Comparison of ENCODE assay signal across 10 cellular contexts in the genomic region with DNA sequence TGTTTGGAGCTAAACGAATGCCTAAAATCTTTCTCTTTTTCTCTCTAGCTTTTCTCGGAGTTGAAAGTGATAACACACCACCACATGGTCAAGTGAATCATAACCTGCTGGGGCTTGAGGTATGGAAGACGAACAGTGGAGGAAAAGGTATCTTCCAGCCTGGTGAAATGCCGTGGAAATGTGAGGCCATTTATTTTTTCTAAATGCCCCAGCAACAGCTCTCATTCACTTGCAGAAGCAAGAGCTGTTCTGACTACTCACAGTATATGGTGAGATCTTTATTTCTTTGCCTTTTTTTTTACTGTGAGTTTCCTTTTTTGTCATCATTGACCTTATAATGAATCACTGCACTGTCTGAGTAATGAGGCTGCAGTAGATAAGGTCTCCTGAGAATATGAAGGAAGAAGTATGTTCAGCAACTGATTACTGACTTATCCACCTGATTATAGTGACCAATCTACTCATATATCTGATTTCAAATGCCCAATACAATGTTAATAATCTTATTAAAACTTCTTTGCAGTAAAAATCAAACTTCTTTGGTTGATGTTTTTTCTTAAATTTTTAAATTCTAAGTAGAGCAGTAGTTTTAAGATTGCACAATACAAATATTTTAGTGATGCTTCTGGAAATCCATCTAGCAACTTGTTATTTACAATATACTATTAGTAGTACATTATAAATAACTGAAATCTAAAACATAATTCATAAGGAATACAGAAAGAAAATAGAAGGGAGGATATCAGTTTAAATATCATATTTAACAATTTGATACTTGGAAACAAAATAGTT.
DNase-seq lines count a peak whose midpoint lies in the region; ATAC-seq and TF ChIP-seq lines count a peak whose summit lies in the region.
"Had no signal": no experiment of that assay in that cellular context is flagged by ENCODE, and none has a peak within 500 bp of the region (broad histone marks: within the 10 kb centered on the region; RNA-seq: fewer than 3 reads in every experiment).

No MANE protein-coding gene starts in this region.

- H3K27me3 Mint-ChIP-seq in activated T-helper 1 cell treated with anti-CD3 and anti-CD28 coated beads, Interleukin-12 subunit alpha, Interleukin-12 subunit beta, Interleukin-2, Interleukin-4 antibody, amounts not matched to agents 30 ng/mL and 10 ng/mL and 1 ng/mL, durations not matched to agents 14 hours and 24 hours and 36 hours (ENCODE audit: insufficient read depth) = peaks cover 3% of the 10 kb centered on the region
- peaks cover 2% of the 10 kb centered on the region for H3K27me3 Mint-ChIP-seq in glutamatergic neuron (ENCODE audit: unreplicated experiment)

- no peaks in the 10 kb centered on the region for H3K36me3 Mint-ChIP-seq in activated T-helper 1 cell treated with anti-CD3 and anti-CD28 coated beads, Interleukin-12 subunit alpha, Interleukin-12 subunit beta, Interleukin-2, Interleukin-4 antibody, amounts not matched to agents 30 ng/mL and 10 ng/mL and 1 ng/mL, durations not matched to agents 14 hours and 24 hours and 36 hours (ENCODE audit: low read depth)
- H3K36me3 Mint-ChIP-seq in glutamatergic neuron (ENCODE audit: unreplicated experiment) = no peaks in the 10 kb centered on the region

- TF ChIP-seq CTCF in cardiac fibroblast (IDR thresholded peaks at IDR 0.05; ENCODE audit: low read depth, low read length) (no peak), glutamatergic neuron (IDR thresholded peaks at IDR 0.05; ENCODE audit: partially characterized antibody, unreplicated experiment) (no peak)

- H3K4me1 Mint-ChIP-seq in activated T-helper 1 cell treated with anti-CD3 and anti-CD28 coated beads, Interleukin-12 subunit alpha, Interleukin-12 subunit beta, Interleukin-2, Interleukin-4 antibody, amounts not matched to agents 30 ng/mL and 10 ng/mL and 1 ng/mL, durations not matched to agents 14 hours and 24 hours and 36 hours (ENCODE audit: low read depth) = no peaks in the 10 kb centered on the region
- H3K4me1 Mint-ChIP-seq in glutamatergic neuron (ENCODE audit: low read depth, unreplicated experiment) = peaks cover 19% of the 10 kb centered on the region

- H3K9me3 Mint-ChIP-seq in activated T-helper 1 cell treated with anti-CD3 and anti-CD28 coated beads, Interleukin-12 subunit alpha, Interleukin-12 subunit beta, Interleukin-2, Interleukin-4 antibody, amounts not matched to agents 30 ng/mL and 10 ng/mL and 1 ng/mL, durations not matched to agents 14 hours and 24 hours and 36 hours = no peaks in the 10 kb centered on the region
- no peaks in the 10 kb centered on the region for H3K9me3 Mint-ChIP-seq in glutamatergic neuron (ENCODE audit: unreplicated experiment)

- intact Hi-C loops in activated T-helper 1 cell treated with anti-CD3 and anti-CD28 coated beads, Interleukin-12 subunit alpha, Interleukin-12 subunit beta, Interleukin-2, Interleukin-4 antibody, amounts not matched to agents 30 ng/mL and 10 ng/mL and 1 ng/mL, durations not matched to agents 14 hours and 24 hours and 36 hours (cut with micrococcal nuclease) = no loop called here

- no peak overlapping the region for H3K4me3 Mint-ChIP-seq in activated T-helper 1 cell treated with anti-CD3 and anti-CD28 coated beads, Interleukin-12 subunit alpha, Interleukin-12 subunit beta, Interleukin-2, Interleukin-4 antibody, amounts not matched to agents 30 ng/mL and 10 ng/mL and 1 ng/mL, durations not matched to agents 14 hours and 24 hours and 36 hours
- H3K4me3 Mint-ChIP-seq in glutamatergic neuron (ENCODE audit: unreplicated experiment) = no peak overlapping the region

- no peak overlapping the region for H3K27ac Mint-ChIP-seq in activated T-helper 1 cell treated with anti-CD3 and anti-CD28 coated beads, Interleukin-12 subunit alpha, Interleukin-12 subunit beta, Interleukin-2, Interleukin-4 antibody, amounts not matched to agents 30 ng/mL and 10 ng/mL and 1 ng/mL, durations not matched to agents 14 hours and 24 hours and 36 hours
- no peak overlapping the region for H3K27ac Mint-ChIP-seq in glutamatergic neuron (ENCODE audit: unreplicated experiment)

- peak overlapping the region in 1 of 2 donors; percentile 40 for H3K4me3 ChIP-seq in cardiac fibroblast (replicated peaks in 1 of 2; ENCODE audit: low read depth in 2 of 2, low read length in 2 of 2)
- H3K4me3 ChIP-seq: lung had no signal

- DNase-seq in A172 (ENCODE audit: low spot score) = peak; percentile 72
- peak; percentile 64 to 89 for DNase-seq in cardiac fibroblast (ENCODE audit: low read depth in 2 of 2)
- no peak for DNase-seq in activated T-helper 1 cell treated with anti-CD3 and anti-CD28 coated beads, Interleukin-12 subunit alpha, Interleukin-12 subunit beta, Interleukin-2, Interleukin-4 antibody, amounts not matched to agents 30 ng/mL and 10 ng/mL and 1 ng/mL, durations not matched to agents 14 hours and 24 hours and 36 hours (ENCODE audit: low spot score)
- DNase-seq in glutamatergic neuron = no peak
- DNase-seq in SW480 (ENCODE audit: low spot score) = no peak
- no peak for DNase-seq in GM19240 (ENCODE audit: insufficient read length, low spot score)
- DNase-seq: activated CD4-positive, alpha-beta T cell treated with anti-CD3 and anti-CD28 coated beads, Interleukin-2, amount 50 U/mL, for 1 hour had no signal

- ATAC-seq in GM19351 (IDR thresholded peaks at IDR 0.05; ENCODE audit: unreplicated experiment) (peak; percentile 78), HG03175 (IDR thresholded peaks at IDR 0.05; ENCODE audit: unreplicated experiment) (peak; percentile 90)

Comparison
In these comparisons a context has a peak if more than half of its experiments do, and no peak if none do; other contexts are left out.
1. DNase-seq: peak in A172 (single experiment) and cardiac fibroblast (2 of 2); none in activated T-helper 1 cell treated with anti-CD3 and anti-CD28 coated beads, Interleukin-12 subunit alpha, Interleukin-12 subunit beta, Interleukin-2, Interleukin-4 antibody, amounts not matched to agents 30 ng/mL and 10 ng/mL and 1 ng/mL, durations not matched to agents 14 hours and 24 hours and 36 hours (single experiment), glutamatergic neuron (single experiment), SW480 (single experiment) and GM19240 (single experiment).